14 cellular contexts compared by ENCODE assay signal in genomic region chr21:37855568-37856391, GRCh38.
DNase-seq lines count a peak whose midpoint lies in the region; ATAC-seq and TF ChIP-seq lines count a peak whose summit lies in the region.
"Had no signal": no experiment of that assay in that cellular context is flagged by ENCODE, and none has a peak within 500 bp of the region (broad histone marks: within the 10 kb centered on the region; RNA-seq: fewer than 3 reads in every experiment).

No MANE protein-coding gene starts in this region.

- peaks cover 0 to 25% of the 10 kb centered on the region in 2 donors for H3K9me3 ChIP-seq in right atrium auricular region
- H3K9me3 ChIP-seq: BE2C had no signal

- H3K4me3 Mint-ChIP-seq in chondrocyte (ENCODE audit: unreplicated experiment) (peak overlapping the region; percentile 60), nephron (peak overlapping the region in 1 of 3 experiments; percentile 11)
- H3K4me3 Mint-ChIP-seq: activated CD4-positive, alpha-beta T cell treated with anti-CD3 and anti-CD28 coated beads, Interleukin-2, amount 10 ng/mL, durations not matched to agents 7 days and 5 days; dendritic cell treated with granulocyte-macrophage colony-stimulating factor and Interleukin-4, amounts not matched to agents 40 ng/mL and 50 ng/mL, for 4 days; natural killer cell treated with Interleukin-12 subunit alpha and Interleukin-12 subunit beta and Interleukin-15 and Interleukin-18, amount 100 ng/mL, for 72 hours had no signal

- H3K27me3 ChIP-seq in right atrium auricular region = no peaks in the 10 kb centered on the region
- H3K27me3 ChIP-seq: BE2C had no signal

- peaks cover 45% of the 10 kb centered on the region for H3K4me1 Mint-ChIP-seq in chondrocyte (ENCODE audit: low read depth)
- H3K4me1 Mint-ChIP-seq in nephron = peaks cover 20% of the 10 kb centered on the region
- H3K4me1 Mint-ChIP-seq: activated CD4-positive, alpha-beta T cell treated with anti-CD3 and anti-CD28 coated beads, Interleukin-2, amount 10 ng/mL, durations not matched to agents 7 days and 5 days had no signal

- TF ChIP-seq CTCF in chondrocyte (IDR thresholded peaks at IDR 0.05) = no peak
- no peak for TF ChIP-seq CTCF in nephron (IDR thresholded peaks at IDR 0.05; ENCODE audit: unreplicated experiment in 3 of 3)
- no peak for TF ChIP-seq CTCF in right atrium auricular region (IDR thresholded peaks at IDR 0.05)

- H3K36me3 ChIP-seq in right atrium auricular region = no peaks in the 10 kb centered on the region
- H3K36me3 ChIP-seq: BE2C had no signal

- H3K27ac Mint-ChIP-seq in chondrocyte (ENCODE audit: unreplicated experiment) = peak overlapping the region; percentile 96
- H3K27ac Mint-ChIP-seq in nephron = peak overlapping the region; percentile 34 to 86 (median 80)
- H3K27ac Mint-ChIP-seq: activated CD4-positive, alpha-beta T cell treated with anti-CD3 and anti-CD28 coated beads, Interleukin-2, amount 10 ng/mL, durations not matched to agents 7 days and 5 days; dendritic cell treated with granulocyte-macrophage colony-stimulating factor and Interleukin-4, amounts not matched to agents 40 ng/mL and 50 ng/mL, for 4 days; natural killer cell treated with Interleukin-12 subunit alpha and Interleukin-12 subunit beta and Interleukin-15 and Interleukin-18, amount 100 ng/mL, for 72 hours had no signal

- no peaks in the 10 kb centered on the region for H3K27me3 Mint-ChIP-seq in chondrocyte (ENCODE audit: low read depth)
- H3K27me3 Mint-ChIP-seq in nephron (ENCODE audit: low read depth) = peaks cover 4% of the 10 kb centered on the region
- H3K27me3 Mint-ChIP-seq: dendritic cell treated with granulocyte-macrophage colony-stimulating factor and Interleukin-4, amounts not matched to agents 40 ng/mL and 50 ng/mL, for 4 days had no signal

- no peaks in the 10 kb centered on the region for H3K4me1 ChIP-seq in right atrium auricular region
- H3K4me1 ChIP-seq: BE2C had no signal

- H3K36me3 Mint-ChIP-seq in chondrocyte (ENCODE audit: low read depth) = peaks cover 8% of the 10 kb centered on the region
- no peaks in the 10 kb centered on the region for H3K36me3 Mint-ChIP-seq in nephron (ENCODE audit: low read depth)

- DNase-seq in AG20443 (ENCODE audit: low spot score) (peak; percentile 64), NCI-H524 (lab: John Stamatoyannopoulos, UW) (peak; percentile 97 to 98), chondrocyte (ENCODE audit: low spot score) (no peak), right atrium auricular region (ENCODE audit: low spot score) (no peak), DMS53 (lab: John Stamatoyannopoulos, UW) (no peak)
- DNase-seq: activated CD4-positive, alpha-beta T cell treated with anti-CD3 and anti-CD28 coated beads, Interleukin-2, amount 10 ng/mL, durations not matched to agents 7 days and 5 days; BE2C; NCI-H2081 had no signal

- H3K27ac ChIP-seq in right atrium auricular region = no peak overlapping the region

- H3K9me3 Mint-ChIP-seq in chondrocyte (ENCODE audit: low read depth) = peaks cover 22% of the 10 kb centered on the region
- H3K9me3 Mint-ChIP-seq in nephron = peaks cover 25% of the 10 kb centered on the region

- ATAC-seq in GM21717 (IDR thresholded peaks at IDR 0.05; ENCODE audit: unreplicated experiment) (no peak), HG03439 (IDR thresholded peaks at IDR 0.05; ENCODE audit: unreplicated experiment) (no peak)
- ATAC-seq: left lobe of liver; natural killer cell treated with Interleukin-12 subunit alpha and Interleukin-12 subunit beta and Interleukin-15 and Interleukin-18, amount 100 ng/mL, for 72 hours had no signal

- H3K4me3 ChIP-seq in right atrium auricular region = no peak overlapping the region

Comparison
In these comparisons a context has a peak if more than half of its experiments do, and no peak if none do; other contexts are left out.
1. DNase-seq: peak in AG20443 (single experiment) and NCI-H524 (2 of 2); none in chondrocyte (single experiment), right atrium auricular region (single experiment) and DMS53 (single experiment).